1 cellular context compared by ENCODE assay signal in the genomic region with DNA sequence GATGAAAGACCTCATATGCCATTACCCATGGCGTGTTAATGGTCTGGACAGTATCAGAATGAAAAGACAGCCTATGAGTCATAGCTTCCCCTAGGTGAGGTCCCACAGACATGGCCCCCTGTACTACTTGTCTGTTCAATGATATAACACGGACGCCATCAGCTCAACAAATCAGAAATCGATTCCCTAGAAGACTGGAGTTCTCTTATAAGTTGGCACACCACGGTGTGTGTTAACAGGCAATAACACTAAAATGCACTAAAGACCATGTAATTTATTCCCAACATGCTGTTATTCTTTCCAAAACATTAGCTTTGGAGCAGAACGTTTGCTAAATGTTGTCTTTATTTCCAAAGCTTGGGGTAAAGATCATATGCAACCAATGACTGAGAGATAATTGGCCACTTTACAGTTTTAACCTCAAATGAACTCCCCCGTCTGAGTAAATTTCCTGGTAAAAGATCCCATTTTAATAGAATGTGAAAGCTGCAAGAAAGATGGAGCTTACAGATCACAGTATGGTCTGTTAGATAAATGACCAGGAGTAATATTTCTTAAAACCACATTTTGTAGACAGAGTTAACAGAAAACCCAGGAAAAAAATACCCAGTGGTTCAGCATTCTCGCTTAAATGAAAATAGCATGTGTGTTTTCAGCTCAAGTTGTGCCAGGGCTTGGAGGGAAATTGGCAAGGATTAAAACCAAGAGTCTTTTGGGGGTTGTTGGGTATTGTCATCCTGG.
TF ChIP-seq lines count a peak whose summit lies in the region.

No MANE protein-coding gene starts in this region.

TF ChIP-seq in K562, 482 proteins besides CTCF, POLR2A, EP300 and RAD21 (continued from another document):
- TF ChIP-seq UBTF (IDR thresholded peaks at IDR 0.05; ENCODE audit: borderline replicate concordance in 1 of 2, low read depth in 2 of 2, low read length in 2 of 2), result no peak
- no peak for TF ChIP-seq CTBP1 (IDR thresholded peaks at IDR 0.05; ENCODE audit: borderline replicate concordance)
- TF ChIP-seq POLR2AphosphoS5 (IDR thresholded peaks at IDR 0.05; ENCODE audit: control insufficient read depth, insufficient read depth, low read depth, low read length), result peak; percentile 40; the same call in 1 of the 2 replicates
- TF ChIP-seq TEAD1 (CRISPR knock-in tag; IDR thresholded peaks at IDR 0.05), result no peak
- TF ChIP-seq BACH1 (tag; IDR thresholded peaks at IDR 0.05), result peak; percentile 26; the same call in 1 of the 2 replicates
- TF ChIP-seq GTF2F1 (IDR thresholded peaks at IDR 0.05; ENCODE audit: low read depth, low read length), result no peak
- TF ChIP-seq NR2C1 (IDR thresholded peaks at IDR 0.05), result peak; percentile 55; the same call in 1 of the 2 replicates
- TF ChIP-seq NR2C1 (tag; IDR thresholded peaks at IDR 0.05), result no peak
- no peak for TF ChIP-seq NELFE (IDR thresholded peaks at IDR 0.05; ENCODE audit: insufficient read depth, insufficient read length)
- 0 out of 2 replicates have a peak, but pooled peaks have one; percentile 48 for TF ChIP-seq MTA1 (IDR thresholded peaks at IDR 0.05; ENCODE audit: borderline replicate concordance)
- TF ChIP-seq ZNF134 (CRISPR knock-in tag; conservative IDR thresholded peaks at IDR 0.05), result no peak
- TF ChIP-seq, protein P1, sequence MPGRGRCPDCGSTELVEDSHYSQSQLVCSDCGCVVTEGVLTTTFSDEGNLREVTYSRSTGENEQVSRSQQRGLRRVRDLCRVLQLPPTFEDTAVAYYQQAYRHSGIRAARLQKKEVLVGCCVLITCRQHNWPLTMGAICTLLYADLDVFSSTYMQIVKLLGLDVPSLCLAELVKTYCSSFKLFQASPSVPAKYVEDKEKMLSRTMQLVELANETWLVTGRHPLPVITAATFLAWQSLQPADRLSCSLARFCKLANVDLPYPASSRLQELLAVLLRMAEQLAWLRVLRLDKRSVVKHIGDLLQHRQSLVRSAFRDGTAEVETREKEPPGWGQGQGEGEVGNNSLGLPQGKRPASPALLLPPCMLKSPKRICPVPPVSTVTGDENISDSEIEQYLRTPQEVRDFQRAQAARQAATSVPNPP (IDR thresholded peaks at IDR 0.05; ENCODE audit: borderline replicate concordance, insufficient read depth, insufficient read length), result no peak
- TF ChIP-seq CSDE1 (IDR thresholded peaks at IDR 0.05), result no peak
- TF ChIP-seq ZNF695 (CRISPR knock-in tag; IDR thresholded peaks at IDR 0.05), result no peak
- peak; percentile 21; the same call in 1 of the 2 replicates for TF ChIP-seq MAFG (tag; conservative IDR thresholded peaks at IDR 0.05)
- peak; percentile 76 to 85 for TF ChIP-seq KDM1A (IDR thresholded peaks at IDR 0.05)
- TF ChIP-seq E2F5 (CRISPR knock-in tag; IDR thresholded peaks at IDR 0.05), result no peak
- peak; percentile 82 for TF ChIP-seq ARID2 (IDR thresholded peaks at IDR 0.05)
- TF ChIP-seq FOS (IDR thresholded peaks at IDR 0.05; ENCODE audit: extremely low read depth, insufficient read length), result peak; percentile 23
- no peak for TF ChIP-seq TAF1 (IDR thresholded peaks at IDR 0.05; ENCODE audit: control insufficient read depth, extremely low read depth, insufficient read depth, low read length, severe bottlenecking)
- TF ChIP-seq, protein P2, sequence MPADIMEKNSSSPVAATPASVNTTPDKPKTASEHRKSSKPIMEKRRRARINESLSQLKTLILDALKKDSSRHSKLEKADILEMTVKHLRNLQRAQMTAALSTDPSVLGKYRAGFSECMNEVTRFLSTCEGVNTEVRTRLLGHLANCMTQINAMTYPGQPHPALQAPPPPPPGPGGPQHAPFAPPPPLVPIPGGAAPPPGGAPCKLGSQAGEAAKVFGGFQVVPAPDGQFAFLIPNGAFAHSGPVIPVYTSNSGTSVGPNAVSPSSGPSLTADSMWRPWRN (IDR thresholded peaks at IDR 0.05; ENCODE audit: low read depth), result peak; percentile 81
- 0 out of 2 replicates have a peak, but pooled peaks have one; percentile 34 for TF ChIP-seq MECOM (CRISPR knock-in tag; IDR thresholded peaks at IDR 0.05)
- no peak for TF ChIP-seq ZNF780A (CRISPR knock-in tag; IDR thresholded peaks at IDR 0.05)
- TF ChIP-seq SREBF1 (IDR thresholded peaks at IDR 0.05; ENCODE audit: borderline replicate concordance, low read depth, low read length), result no peak
- peak; percentile 60; the same call in 1 of the 2 replicates for TF ChIP-seq NCOA6 (IDR thresholded peaks at IDR 0.05)
- TF ChIP-seq, protein P3, sequence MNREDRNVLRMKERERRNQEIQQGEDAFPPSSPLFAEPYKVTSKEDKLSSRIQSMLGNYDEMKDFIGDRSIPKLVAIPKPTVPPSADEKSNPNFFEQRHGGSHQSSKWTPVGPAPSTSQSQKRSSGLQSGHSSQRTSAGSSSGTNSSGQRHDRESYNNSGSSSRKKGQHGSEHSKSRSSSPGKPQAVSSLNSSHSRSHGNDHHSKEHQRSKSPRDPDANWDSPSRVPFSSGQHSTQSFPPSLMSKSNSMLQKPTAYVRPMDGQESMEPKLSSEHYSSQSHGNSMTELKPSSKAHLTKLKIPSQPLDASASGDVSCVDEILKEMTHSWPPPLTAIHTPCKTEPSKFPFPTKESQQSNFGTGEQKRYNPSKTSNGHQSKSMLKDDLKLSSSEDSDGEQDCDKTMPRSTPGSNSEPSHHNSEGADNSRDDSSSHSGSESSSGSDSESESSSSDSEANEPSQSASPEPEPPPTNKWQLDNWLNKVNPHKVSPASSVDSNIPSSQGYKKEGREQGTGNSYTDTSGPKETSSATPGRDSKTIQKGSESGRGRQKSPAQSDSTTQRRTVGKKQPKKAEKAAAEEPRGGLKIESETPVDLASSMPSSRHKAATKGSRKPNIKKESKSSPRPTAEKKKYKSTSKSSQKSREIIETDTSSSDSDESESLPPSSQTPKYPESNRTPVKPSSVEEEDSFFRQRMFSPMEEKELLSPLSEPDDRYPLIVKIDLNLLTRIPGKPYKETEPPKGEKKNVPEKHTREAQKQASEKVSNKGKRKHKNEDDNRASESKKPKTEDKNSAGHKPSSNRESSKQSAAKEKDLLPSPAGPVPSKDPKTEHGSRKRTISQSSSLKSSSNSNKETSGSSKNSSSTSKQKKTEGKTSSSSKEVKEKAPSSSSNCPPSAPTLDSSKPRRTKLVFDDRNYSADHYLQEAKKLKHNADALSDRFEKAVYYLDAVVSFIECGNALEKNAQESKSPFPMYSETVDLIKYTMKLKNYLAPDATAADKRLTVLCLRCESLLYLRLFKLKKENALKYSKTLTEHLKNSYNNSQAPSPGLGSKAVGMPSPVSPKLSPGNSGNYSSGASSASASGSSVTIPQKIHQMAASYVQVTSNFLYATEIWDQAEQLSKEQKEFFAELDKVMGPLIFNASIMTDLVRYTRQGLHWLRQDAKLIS (CRISPR knock-in tag; IDR thresholded peaks at IDR 0.05), result peak; percentile 63; the same call in 1 of the 2 replicates
- TF ChIP-seq FIP1L1 (IDR thresholded peaks at IDR 0.05; ENCODE audit: low read depth, low read length, poor library complexity, severe bottlenecking), result no peak
- peak; percentile 81 for TF ChIP-seq ZNF589 (CRISPR knock-in tag; IDR thresholded peaks at IDR 0.05; ENCODE audit: low read depth)
- TF ChIP-seq ZEB2 (IDR thresholded peaks at IDR 0.05), result peak; percentile 37; the same call in 1 of the 2 replicates
- peak; percentile 57; the same call in 1 of the 2 replicates for TF ChIP-seq NFE2 (IDR thresholded peaks at IDR 0.05; ENCODE audit: low read depth)
- peak; percentile 84; the same call in 1 of the 2 replicates for TF ChIP-seq ESRRA (IDR thresholded peaks at IDR 0.05; ENCODE audit: borderline replicate concordance, low read depth)
- TF ChIP-seq, protein P4, sequence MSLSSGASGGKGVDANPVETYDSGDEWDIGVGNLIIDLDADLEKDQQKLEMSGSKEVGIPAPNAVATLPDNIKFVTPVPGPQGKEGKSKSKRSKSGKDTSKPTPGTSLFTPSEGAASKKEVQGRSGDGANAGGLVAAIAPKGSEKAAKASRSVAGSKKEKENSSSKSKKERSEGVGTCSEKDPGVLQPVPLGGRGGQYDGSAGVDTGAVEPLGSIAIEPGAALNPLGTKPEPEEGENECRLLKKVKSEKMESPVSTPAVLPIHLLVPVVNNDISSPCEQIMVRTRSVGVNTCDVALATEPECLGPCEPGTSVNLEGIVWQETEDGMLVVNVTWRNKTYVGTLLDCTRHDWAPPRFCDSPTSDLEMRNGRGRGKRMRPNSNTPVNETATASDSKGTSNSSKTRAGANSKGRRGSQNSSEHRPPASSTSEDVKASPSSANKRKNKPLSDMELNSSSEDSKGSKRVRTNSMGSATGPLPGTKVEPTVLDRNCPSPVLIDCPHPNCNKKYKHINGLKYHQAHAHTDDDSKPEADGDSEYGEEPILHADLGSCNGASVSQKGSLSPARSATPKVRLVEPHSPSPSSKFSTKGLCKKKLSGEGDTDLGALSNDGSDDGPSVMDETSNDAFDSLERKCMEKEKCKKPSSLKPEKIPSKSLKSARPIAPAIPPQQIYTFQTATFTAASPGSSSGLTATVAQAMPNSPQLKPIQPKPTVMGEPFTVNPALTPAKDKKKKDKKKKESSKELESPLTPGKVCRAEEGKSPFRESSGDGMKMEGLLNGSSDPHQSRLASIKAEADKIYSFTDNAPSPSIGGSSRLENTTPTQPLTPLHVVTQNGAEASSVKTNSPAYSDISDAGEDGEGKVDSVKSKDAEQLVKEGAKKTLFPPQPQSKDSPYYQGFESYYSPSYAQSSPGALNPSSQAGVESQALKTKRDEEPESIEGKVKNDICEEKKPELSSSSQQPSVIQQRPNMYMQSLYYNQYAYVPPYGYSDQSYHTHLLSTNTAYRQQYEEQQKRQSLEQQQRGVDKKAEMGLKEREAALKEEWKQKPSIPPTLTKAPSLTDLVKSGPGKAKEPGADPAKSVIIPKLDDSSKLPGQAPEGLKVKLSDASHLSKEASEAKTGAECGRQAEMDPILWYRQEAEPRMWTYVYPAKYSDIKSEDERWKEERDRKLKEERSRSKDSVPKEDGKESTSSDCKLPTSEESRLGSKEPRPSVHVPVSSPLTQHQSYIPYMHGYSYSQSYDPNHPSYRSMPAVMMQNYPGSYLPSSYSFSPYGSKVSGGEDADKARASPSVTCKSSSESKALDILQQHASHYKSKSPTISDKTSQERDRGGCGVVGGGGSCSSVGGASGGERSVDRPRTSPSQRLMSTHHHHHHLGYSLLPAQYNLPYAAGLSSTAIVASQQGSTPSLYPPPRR (CRISPR knock-in tag; IDR thresholded peaks at IDR 0.05; ENCODE audit: borderline replicate concordance), result no peak
